Comparison of ENCODE assay signal across 29 cellular contexts in the genomic region with DNA sequence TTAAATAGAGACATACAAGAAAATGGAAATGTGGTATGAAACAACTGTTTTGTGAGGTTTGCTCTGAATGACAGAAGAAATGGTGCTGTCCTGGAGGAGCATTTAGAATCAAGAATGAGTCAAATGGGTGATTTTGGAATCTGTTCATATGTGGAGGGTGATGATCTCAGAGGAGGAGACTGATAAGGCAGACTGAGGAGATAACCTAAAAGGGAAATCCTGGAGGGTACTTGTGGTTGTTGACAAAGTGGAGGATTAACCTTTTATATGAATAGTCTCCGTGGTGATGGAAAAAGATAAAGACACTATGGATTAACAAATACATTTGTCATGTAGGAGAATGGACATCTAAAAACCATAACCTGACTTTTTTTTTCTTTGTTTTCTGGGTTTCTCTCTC.
"Had no signal": no experiment of that assay in that cellular context is flagged by ENCODE, and none has a peak within 500 bp of the region (broad histone marks: within the 10 kb centered on the region; RNA-seq: fewer than 3 reads in every experiment).

No MANE protein-coding gene starts in this region.

- DNase-seq: activated CD4-positive, alpha-beta memory T cell treated with anti-CD3 and anti-CD28 coated beads, Interleukin-2, amount 10 ng/mL, durations not matched to agents 7 days and 5 days; activated CD4-positive, alpha-beta T cell treated with anti-CD3 and anti-CD28 coated beads for 1 hour; activated CD4-positive, alpha-beta T cell treated with anti-CD3 and anti-CD28 coated beads for 48 hours; activated CD4-positive, CD25-positive, alpha-beta regulatory T cell; activated CD8-positive, alpha-beta memory T cell treated with anti-CD3 and anti-CD28 coated beads for 24 hours; activated CD8-positive, alpha-beta memory T cell treated with anti-CD3 and anti-CD28 coated beads, Interleukin-2, amount 10 ng/mL, durations not matched to agents 7 days and 5 days; activated CD8-positive, alpha-beta memory T cell treated with anti-CD3 and anti-CD28 coated beads, Interleukin-2, amount 50 U/mL, for 48 hours; activated effector memory CD4-positive, alpha-beta T cell treated with Interleukin-2 at 50 U/mL for 16 hours; activated naive CD4-positive, alpha-beta T cell treated with anti-CD3 and anti-CD28 coated beads, Interleukin-2, amount 10 ng/mL, durations not matched to agents 7 days and 5 days; activated naive CD8-positive, alpha-beta T cell treated with anti-CD3 and anti-CD28 coated beads, Interleukin-2, amount 50 U/mL, for 24 hours; activated T-cell treated with anti-CD3 and anti-CD28 coated beads, Interleukin-2, amount 50 U/mL, for 48 hours; amniotic stem cell; aorta; brain microvascular endothelial cell; central memory CD4-positive, alpha-beta T cell; NCI-H1092 treated with DMSO at 0.1 percent for 48 hours; NCI-H1417; NCI-H146; NCI-H187; NCI-H2081 treated with DMSO at 0.1 percent for 48 hours; NCI-H2171 treated with DMSO at 0.1 percent for 48 hours; NCI-H446; NCI-H510A treated with DMSO at 0.1 percent for 48 hours; NCI-H526 treated with DMSO at 0.1 percent for 48 hours; OCI-M1; SHP77; SJCRH30; T1000; WERI-Rb-1 had no signal

- ATAC-seq: activated CD8-positive, alpha-beta memory T cell treated with anti-CD3 and anti-CD28 coated beads, Interleukin-2, amount 10 ng/mL, durations not matched to agents 7 days and 5 days; activated naive CD8-positive, alpha-beta T cell treated with anti-CD3 and anti-CD28 coated beads, Interleukin-2, amount 50 U/mL, for 24 hours had no signal
